ENCODE assay signal across 16 cellular contexts in the genomic region with DNA sequence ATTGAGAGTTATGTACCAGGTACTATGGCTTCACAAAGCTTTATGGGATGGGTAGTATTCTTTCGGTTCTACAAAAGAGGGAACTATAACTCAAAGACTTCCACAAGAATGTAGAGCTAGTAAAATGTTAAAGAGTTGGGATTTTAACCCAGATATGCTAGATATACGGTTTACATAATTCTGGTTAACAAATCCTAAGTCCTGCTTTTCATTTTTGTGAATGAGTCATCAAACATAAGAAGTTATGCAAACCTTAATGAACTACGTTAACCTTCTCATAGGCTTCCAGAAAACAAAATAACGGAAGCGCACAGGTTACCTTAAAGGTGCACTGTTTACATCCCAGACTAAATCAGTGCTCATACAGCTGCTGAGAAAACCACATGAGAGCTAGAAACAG.
DNase-seq lines count a peak whose midpoint lies in the region; ATAC-seq, FAIRE-seq and TF ChIP-seq lines count a peak whose summit lies in the region.
"Had no signal": no experiment of that assay in that cellular context is flagged by ENCODE, and none has a peak within 500 bp of the region (broad histone marks: within the 10 kb centered on the region; RNA-seq: fewer than 3 reads in every experiment).

No MANE protein-coding gene starts in this region.

- TF ChIP-seq EP300 in A549 (IDR thresholded peaks at IDR 0.05): no peak

- in situ Hi-C loops in gastrocnemius medialis (cut with MboI; ENCODE audit: low sequenced_read_pairs in 4 of 4): no loop called here

- H3K4me1 Mint-ChIP-seq in HFFc6 (ENCODE audit: low read depth): peaks cover 88% of the 10 kb centered on the region
- H3K4me1 Mint-ChIP-seq: B cell had no signal

- H3K4me3 ChIP-seq in A549 (no peak overlapping the region), bronchial epithelial cell (ENCODE audit: low read depth, low read length) (no peak overlapping the region), gastrocnemius medialis (no peak overlapping the region)
- H3K4me3 ChIP-seq: HAP-1 had no signal

- no peak for FAIRE-seq in A549 (lab: Jason Lieb, UNC)
- FAIRE-seq in bronchial epithelial cell (lab: Jason Lieb, UNC): no peak
- FAIRE-seq: H1 had no signal

- no peaks in the 10 kb centered on the region for H3K9me3 ChIP-seq in A549
- H3K9me3 ChIP-seq in gastrocnemius medialis: no peaks in the 10 kb centered on the region
- H3K9me3 ChIP-seq: HAP-1 had no signal

- TF ChIP-seq POLR2A in A549 (IDR thresholded peaks at IDR 0.05; ENCODE audit: low read length) (no peak), gastrocnemius medialis (IDR thresholded peaks at IDR 0.05) (no peak)

- H3K36me3 ChIP-seq in bronchial epithelial cell (ENCODE audit: control insufficient read depth, insufficient read depth, low read length) (no peaks in the 10 kb centered on the region), gastrocnemius medialis (no peaks in the 10 kb centered on the region)
- H3K36me3 ChIP-seq: HAP-1 had no signal

- no peak overlapping the region for H3K4me2 ChIP-seq in A549

- H3K27me3 ChIP-seq in bronchial epithelial cell (ENCODE audit: control insufficient read depth, insufficient read depth, low read length) (no peaks in the 10 kb centered on the region), gastrocnemius medialis (no peaks in the 10 kb centered on the region)

- TF ChIP-seq CTCF in A549 (IDR thresholded peaks at IDR 0.05) (no peak), HFFc6 (IDR thresholded peaks at IDR 0.05) (no peak), bronchial epithelial cell (IDR thresholded peaks at IDR 0.05; ENCODE audit: insufficient read depth, low read length, severe bottlenecking) (no peak), gastrocnemius medialis (IDR thresholded peaks at IDR 0.05 in 4 of 5, conservative IDR thresholded peaks at IDR 0.05 in 1 of 5) (no peak)

- H3K27ac Mint-ChIP-seq in HFFc6: peak overlapping the region; percentile 54
- H3K27ac Mint-ChIP-seq: B cell; CD4-positive, alpha-beta T cell had no signal

- no peak overlapping the region for H3K27ac ChIP-seq in A549
- peak overlapping the region in 3 of 4 donors; percentile 12 to 46 (median 22) for H3K27ac ChIP-seq in gastrocnemius medialis

- no peaks in the 10 kb centered on the region; the same call in 1 of the 2 replicates for H3K36me3 Mint-ChIP-seq in HFFc6 (ENCODE audit: low read depth)

- intact Hi-C loops in gastrocnemius medialis (cut with DNase I; ENCODE audit: low total_unique reads): no loop called here

- TF ChIP-seq RAD21 in A549 (conservative IDR thresholded peaks at IDR 0.05 in 1 of 2, IDR thresholded peaks at IDR 0.05 in 1 of 2): no peak

- ATAC-seq in A549 (no peak), gastrocnemius medialis (no peak), HG03442 (IDR thresholded peaks at IDR 0.05; ENCODE audit: unreplicated experiment) (no peak), HG02571 (IDR thresholded peaks at IDR 0.05; ENCODE audit: unreplicated experiment) (no peak)

- DNase-seq in A549 (ENCODE audit: low read depth in 1 of 2, low spot score in 1 of 2) (no peak), HFFc6 (no peak), bronchial epithelial cell (ENCODE audit: low read depth) (peak; percentile 22), gastrocnemius medialis (no peak), NCI-H1417 (lab: John Stamatoyannopoulos, UW) (no peak)
- no peak for DNase-seq in activated naive CD4-positive, alpha-beta T cell treated with Interleukin-2 at 50 U/mL for 16 hours
- DNase-seq: C1 segment of cervical spinal cord; Calu3; CD4-positive, alpha-beta T cell; DND-41; GF-D8 had no signal

- H3K27me3 Mint-ChIP-seq in HFFc6 (ENCODE audit: insufficient read depth): no peaks in the 10 kb centered on the region
- H3K27me3 Mint-ChIP-seq: B cell had no signal

- no peaks in the 10 kb centered on the region for H3K9me3 Mint-ChIP-seq in HFFc6
- H3K9me3 Mint-ChIP-seq: CD4-positive, alpha-beta T cell had no signal

- CTCF ChIA-PET in A549 (lab: Yijun Ruan, JAX): interaction anchor here (1.3 to 1.7 kb wide), 3 partner anchors 11 to 22 kb away, joined by 3 to 10 read pairs (median 3); no protein-coding TSS in a partner anchor

- WGBS in A549 (ENCODE audit: missing lambda C conversion rate): 46% methylated on average over 5 of the region's 5 CpGs

- H3K4me1 ChIP-seq in A549: no peaks in the 10 kb centered on the region
- peaks cover 0 to 11% of the 10 kb centered on the region in 2 donors for H3K4me1 ChIP-seq in gastrocnemius medialis
- H3K4me1 ChIP-seq: HAP-1 had no signal

- no peak overlapping the region for H3K4me3 Mint-ChIP-seq in HFFc6
- H3K4me3 Mint-ChIP-seq: B cell; CD4-positive, alpha-beta T cell had no signal

- POLR2A ChIA-PET in A549 (lab: Yijun Ruan, JAX): no interaction called here

TF ChIP-seq in A549, 52 proteins besides CTCF, POLR2A, EP300 and RAD21:
- TF ChIP-seq FOSL2 (IDR thresholded peaks at IDR 0.05): no peak
- TF ChIP-seq FOSL2 (CRISPR knock-in tag; IDR thresholded peaks at IDR 0.05): peak; percentile 52; the same call in 1 of the 2 replicates
- no peak for TF ChIP-seq FOSB (CRISPR knock-in tag; IDR thresholded peaks at IDR 0.05)
- TF ChIP-seq, protein P1, sequence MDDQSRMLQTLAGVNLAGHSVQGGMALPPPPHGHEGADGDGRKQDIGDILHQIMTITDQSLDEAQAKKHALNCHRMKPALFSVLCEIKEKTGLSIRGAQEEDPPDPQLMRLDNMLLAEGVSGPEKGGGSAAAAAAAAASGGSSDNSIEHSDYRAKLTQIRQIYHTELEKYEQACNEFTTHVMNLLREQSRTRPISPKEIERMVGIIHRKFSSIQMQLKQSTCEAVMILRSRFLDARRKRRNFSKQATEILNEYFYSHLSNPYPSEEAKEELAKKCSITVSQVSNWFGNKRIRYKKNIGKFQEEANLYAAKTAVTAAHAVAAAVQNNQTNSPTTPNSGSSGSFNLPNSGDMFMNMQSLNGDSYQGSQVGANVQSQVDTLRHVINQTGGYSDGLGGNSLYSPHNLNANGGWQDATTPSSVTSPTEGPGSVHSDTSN (IDR thresholded peaks at IDR 0.05): no peak

Comparison
In these comparisons a context has a peak if more than half of its experiments do, and no peak if none do; other contexts are left out.
1. H3K27ac ChIP-seq: peak in gastrocnemius medialis (3 of 4); none in A549 (0 of 2).